In genomic region chr2:227325056-227325823, GRCh38 we compare ENCODE assay signal across 1 cellular context.
TF ChIP-seq lines count a peak whose summit lies in the region.

A gene with protein sequence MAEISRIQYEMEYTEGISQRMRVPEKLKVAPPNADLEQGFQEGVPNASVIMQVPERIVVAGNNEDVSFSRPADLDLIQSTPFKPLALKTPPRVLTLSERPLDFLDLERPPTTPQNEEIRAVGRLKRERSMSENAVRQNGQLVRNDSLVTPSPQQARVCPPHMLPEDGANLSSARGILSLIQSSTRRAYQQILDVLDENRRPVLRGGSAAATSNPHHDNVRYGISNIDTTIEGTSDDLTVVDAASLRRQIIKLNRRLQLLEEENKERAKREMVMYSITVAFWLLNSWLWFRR (plus strand): TSS chr2:227325251. CDS start chr2:227330666, 5,415 bp downstream.

TF ChIP-seq in H1, 55 proteins besides CTCF, POLR2A, EP300 and RAD21 (continued from another document):
- TF ChIP-seq ATF2 (IDR thresholded peaks at IDR 0.05; ENCODE audit: low read length): no peak
- peak; percentile 85 for TF ChIP-seq KDM4A (IDR thresholded peaks at IDR 0.05; ENCODE audit: low read depth, low read length, severe bottlenecking)
- TF ChIP-seq JUND (IDR thresholded peaks at IDR 0.05; ENCODE audit: low read length): no peak; the same call in none of the 2 replicates
- TF ChIP-seq RBBP5 (IDR thresholded peaks at IDR 0.05; ENCODE audit: borderline replicate concordance, low read depth, low read length): 0 out of 2 replicates have a peak, but pooled peaks have one; percentile 64
- no peak for TF ChIP-seq CHD2 (IDR thresholded peaks at IDR 0.05; ENCODE audit: low read length)
- TF ChIP-seq E2F6 (IDR thresholded peaks at IDR 0.05): peak; percentile 94
- no peak for TF ChIP-seq SUZ12 (IDR thresholded peaks at IDR 0.05; ENCODE audit: low read length)
- peak; percentile 24 for TF ChIP-seq SIX5 (IDR thresholded peaks at IDR 0.05; ENCODE audit: low read depth, low read length)
- TF ChIP-seq BACH1 (IDR thresholded peaks at IDR 0.05; ENCODE audit: low read length): peak; percentile 75
- TF ChIP-seq POLR2AphosphoS5 (IDR thresholded peaks at IDR 0.05; ENCODE audit: low read depth, low read length): peak; percentile 79
- TF ChIP-seq YY1 (IDR thresholded peaks at IDR 0.05; ENCODE audit: low read depth, low read length): peak; percentile 98
- no peak for TF ChIP-seq KDM1A (IDR thresholded peaks at IDR 0.05; ENCODE audit: borderline replicate concordance, low read length)
- TF ChIP-seq TCF12 (IDR thresholded peaks at IDR 0.05; ENCODE audit: low read depth, low read length): 0 out of 2 replicates have a peak, but pooled peaks have one; percentile 18
- peak; percentile 2 for TF ChIP-seq NANOG (IDR thresholded peaks at IDR 0.05; ENCODE audit: insufficient read depth, low read depth, low read length, poor library complexity, severe bottlenecking)
- TF ChIP-seq TBP (IDR thresholded peaks at IDR 0.05; ENCODE audit: low read depth, low read length): peak; percentile 79
- peak in 1 of 2 experiments; percentile 72; a peak in 2 of 4 replicates for TF ChIP-seq SIN3A (conservative IDR thresholded peaks at IDR 0.05 in 1 of 2, IDR thresholded peaks at IDR 0.05 in 1 of 2; ENCODE audit: low read depth in 1 of 2, low read length in 2 of 2)
- TF ChIP-seq CREB1 (IDR thresholded peaks at IDR 0.05): peak; percentile 85
- peak in 1 of 2 experiments; percentile 13; a peak in 1 of 4 replicates for TF ChIP-seq HDAC2 (IDR thresholded peaks at IDR 0.05; ENCODE audit: borderline replicate concordance in 1 of 2, low read depth in 2 of 2, low read length in 2 of 2)
- peak; percentile 79 for TF ChIP-seq TAF1 (IDR thresholded peaks at IDR 0.05; ENCODE audit: low read depth, low read length)
